1 cellular context compared by ENCODE assay signal in the genomic region with DNA sequence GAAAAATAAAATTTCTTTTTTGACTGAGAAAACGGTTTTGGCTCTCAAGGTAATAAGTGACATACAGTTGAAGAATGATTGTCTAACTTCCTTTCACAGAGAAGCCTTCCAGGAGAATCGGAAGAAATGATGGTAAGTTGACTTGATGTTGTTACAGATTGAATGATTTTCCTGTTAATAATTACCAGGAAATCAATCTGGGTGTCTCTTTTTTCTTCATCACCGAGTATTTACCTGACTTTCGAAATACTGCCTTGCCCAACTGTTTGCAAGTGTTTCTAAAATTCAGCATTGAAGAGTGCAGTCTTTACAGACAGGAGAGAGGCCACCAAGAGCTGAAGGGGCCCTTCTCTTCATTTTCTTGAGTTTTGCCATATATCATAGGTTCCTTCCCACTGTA.
TF ChIP-seq lines count a peak whose summit lies in the region.

No MANE protein-coding gene starts in this region.

TF ChIP-seq in HepG2, 621 proteins besides CTCF, POLR2A, EP300 and RAD21 (continued from another document):
- TF ChIP-seq, protein P1, sequence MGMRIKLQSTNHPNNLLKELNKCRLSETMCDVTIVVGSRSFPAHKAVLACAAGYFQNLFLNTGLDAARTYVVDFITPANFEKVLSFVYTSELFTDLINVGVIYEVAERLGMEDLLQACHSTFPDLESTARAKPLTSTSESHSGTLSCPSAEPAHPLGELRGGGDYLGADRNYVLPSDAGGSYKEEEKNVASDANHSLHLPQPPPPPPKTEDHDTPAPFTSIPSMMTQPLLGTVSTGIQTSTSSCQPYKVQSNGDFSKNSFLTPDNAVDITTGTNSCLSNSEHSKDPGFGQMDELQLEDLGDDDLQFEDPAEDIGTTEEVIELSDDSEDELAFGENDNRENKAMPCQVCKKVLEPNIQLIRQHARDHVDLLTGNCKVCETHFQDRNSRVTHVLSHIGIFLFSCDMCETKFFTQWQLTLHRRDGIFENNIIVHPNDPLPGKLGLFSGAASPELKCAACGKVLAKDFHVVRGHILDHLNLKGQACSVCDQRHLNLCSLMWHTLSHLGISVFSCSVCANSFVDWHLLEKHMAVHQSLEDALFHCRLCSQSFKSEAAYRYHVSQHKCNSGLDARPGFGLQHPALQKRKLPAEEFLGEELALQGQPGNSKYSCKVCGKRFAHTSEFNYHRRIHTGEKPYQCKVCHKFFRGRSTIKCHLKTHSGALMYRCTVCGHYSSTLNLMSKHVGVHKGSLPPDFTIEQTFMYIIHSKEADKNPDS (CRISPR knock-in tag; IDR thresholded peaks at IDR 0.05): 0 out of 2 replicates have a peak, but pooled peaks have one; percentile 19
- TF ChIP-seq MYNN (CRISPR knock-in tag; IDR thresholded peaks at IDR 0.05; ENCODE audit: low read depth) (no peak), SNRNP70 (IDR thresholded peaks at IDR 0.05; ENCODE audit: low read depth, low read length) (no peak), DR1 (CRISPR knock-in tag; IDR thresholded peaks at IDR 0.05) (no peak), BRCA1 (CRISPR knock-in tag; IDR thresholded peaks at IDR 0.05) (no peak; the same call in 1 of the 2 replicates), NBN (conservative IDR thresholded peaks at IDR 0.05) (no peak), ZEB1 (IDR thresholded peaks at IDR 0.05; ENCODE audit: insufficient replicate concordance, low read depth) (no peak), ZSCAN25 (CRISPR knock-in tag; IDR thresholded peaks at IDR 0.05) (no peak), MTA1 (CRISPR knock-in tag; IDR thresholded peaks at IDR 0.05; ENCODE audit: borderline replicate concordance) (no peak; the same call in 1 of the 2 replicates), CCAR2 (optimal IDR thresholded peaks at IDR 0.05; ENCODE audit: low read depth, low read length) (no peak), ZMYM2 (CRISPR knock-in tag; IDR thresholded peaks at IDR 0.05) (no peak), ZFP36L2 (CRISPR knock-in tag; IDR thresholded peaks at IDR 0.05) (no peak), ZNF674 (CRISPR knock-in tag; IDR thresholded peaks at IDR 0.05; ENCODE audit: low read depth) (no peak), TOE1 (CRISPR knock-in tag; IDR thresholded peaks at IDR 0.05) (no peak), ZNF30 (CRISPR knock-in tag; IDR thresholded peaks at IDR 0.05) (no peak), ZNF207 (IDR thresholded peaks at IDR 0.05; ENCODE audit: borderline replicate concordance) (no peak)
- TF ChIP-seq, protein P2, sequence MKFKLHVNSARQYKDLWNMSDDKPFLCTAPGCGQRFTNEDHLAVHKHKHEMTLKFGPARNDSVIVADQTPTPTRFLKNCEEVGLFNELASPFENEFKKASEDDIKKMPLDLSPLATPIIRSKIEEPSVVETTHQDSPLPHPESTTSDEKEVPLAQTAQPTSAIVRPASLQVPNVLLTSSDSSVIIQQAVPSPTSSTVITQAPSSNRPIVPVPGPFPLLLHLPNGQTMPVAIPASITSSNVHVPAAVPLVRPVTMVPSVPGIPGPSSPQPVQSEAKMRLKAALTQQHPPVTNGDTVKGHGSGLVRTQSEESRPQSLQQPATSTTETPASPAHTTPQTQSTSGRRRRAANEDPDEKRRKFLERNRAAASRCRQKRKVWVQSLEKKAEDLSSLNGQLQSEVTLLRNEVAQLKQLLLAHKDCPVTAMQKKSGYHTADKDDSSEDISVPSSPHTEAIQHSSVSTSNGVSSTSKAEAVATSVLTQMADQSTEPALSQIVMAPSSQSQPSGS (CRISPR knock-in tag; IDR thresholded peaks at IDR 0.05): peak; percentile 80
- TF ChIP-seq, protein P3, sequence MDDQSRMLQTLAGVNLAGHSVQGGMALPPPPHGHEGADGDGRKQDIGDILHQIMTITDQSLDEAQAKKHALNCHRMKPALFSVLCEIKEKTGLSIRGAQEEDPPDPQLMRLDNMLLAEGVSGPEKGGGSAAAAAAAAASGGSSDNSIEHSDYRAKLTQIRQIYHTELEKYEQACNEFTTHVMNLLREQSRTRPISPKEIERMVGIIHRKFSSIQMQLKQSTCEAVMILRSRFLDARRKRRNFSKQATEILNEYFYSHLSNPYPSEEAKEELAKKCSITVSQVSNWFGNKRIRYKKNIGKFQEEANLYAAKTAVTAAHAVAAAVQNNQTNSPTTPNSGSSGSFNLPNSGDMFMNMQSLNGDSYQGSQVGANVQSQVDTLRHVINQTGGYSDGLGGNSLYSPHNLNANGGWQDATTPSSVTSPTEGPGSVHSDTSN (CRISPR knock-in tag; IDR thresholded peaks at IDR 0.05; ENCODE audit: borderline replicate concordance): no peak
- TF ChIP-seq, protein P4, sequence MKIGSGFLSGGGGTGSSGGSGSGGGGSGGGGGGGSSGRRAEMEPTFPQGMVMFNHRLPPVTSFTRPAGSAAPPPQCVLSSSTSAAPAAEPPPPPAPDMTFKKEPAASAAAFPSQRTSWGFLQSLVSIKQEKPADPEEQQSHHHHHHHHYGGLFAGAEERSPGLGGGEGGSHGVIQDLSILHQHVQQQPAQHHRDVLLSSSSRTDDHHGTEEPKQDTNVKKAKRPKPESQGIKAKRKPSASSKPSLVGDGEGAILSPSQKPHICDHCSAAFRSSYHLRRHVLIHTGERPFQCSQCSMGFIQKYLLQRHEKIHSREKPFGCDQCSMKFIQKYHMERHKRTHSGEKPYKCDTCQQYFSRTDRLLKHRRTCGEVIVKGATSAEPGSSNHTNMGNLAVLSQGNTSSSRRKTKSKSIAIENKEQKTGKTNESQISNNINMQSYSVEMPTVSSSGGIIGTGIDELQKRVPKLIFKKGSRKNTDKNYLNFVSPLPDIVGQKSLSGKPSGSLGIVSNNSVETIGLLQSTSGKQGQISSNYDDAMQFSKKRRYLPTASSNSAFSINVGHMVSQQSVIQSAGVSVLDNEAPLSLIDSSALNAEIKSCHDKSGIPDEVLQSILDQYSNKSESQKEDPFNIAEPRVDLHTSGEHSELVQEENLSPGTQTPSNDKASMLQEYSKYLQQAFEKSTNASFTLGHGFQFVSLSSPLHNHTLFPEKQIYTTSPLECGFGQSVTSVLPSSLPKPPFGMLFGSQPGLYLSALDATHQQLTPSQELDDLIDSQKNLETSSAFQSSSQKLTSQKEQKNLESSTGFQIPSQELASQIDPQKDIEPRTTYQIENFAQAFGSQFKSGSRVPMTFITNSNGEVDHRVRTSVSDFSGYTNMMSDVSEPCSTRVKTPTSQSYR (CRISPR knock-in tag; IDR thresholded peaks at IDR 0.05; ENCODE audit: borderline replicate concordance): no peak
- TF ChIP-seq, protein P5, sequence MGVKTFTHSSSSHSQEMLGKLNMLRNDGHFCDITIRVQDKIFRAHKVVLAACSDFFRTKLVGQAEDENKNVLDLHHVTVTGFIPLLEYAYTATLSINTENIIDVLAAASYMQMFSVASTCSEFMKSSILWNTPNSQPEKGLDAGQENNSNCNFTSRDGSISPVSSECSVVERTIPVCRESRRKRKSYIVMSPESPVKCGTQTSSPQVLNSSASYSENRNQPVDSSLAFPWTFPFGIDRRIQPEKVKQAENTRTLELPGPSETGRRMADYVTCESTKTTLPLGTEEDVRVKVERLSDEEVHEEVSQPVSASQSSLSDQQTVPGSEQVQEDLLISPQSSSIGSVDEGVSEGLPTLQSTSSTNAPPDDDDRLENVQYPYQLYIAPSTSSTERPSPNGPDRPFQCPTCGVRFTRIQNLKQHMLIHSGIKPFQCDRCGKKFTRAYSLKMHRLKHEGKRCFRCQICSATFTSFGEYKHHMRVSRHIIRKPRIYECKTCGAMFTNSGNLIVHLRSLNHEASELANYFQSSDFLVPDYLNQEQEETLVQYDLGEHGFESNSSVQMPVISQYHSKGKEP (CRISPR knock-in tag; IDR thresholded peaks at IDR 0.05): no peak
- TF ChIP-seq, protein P6, sequence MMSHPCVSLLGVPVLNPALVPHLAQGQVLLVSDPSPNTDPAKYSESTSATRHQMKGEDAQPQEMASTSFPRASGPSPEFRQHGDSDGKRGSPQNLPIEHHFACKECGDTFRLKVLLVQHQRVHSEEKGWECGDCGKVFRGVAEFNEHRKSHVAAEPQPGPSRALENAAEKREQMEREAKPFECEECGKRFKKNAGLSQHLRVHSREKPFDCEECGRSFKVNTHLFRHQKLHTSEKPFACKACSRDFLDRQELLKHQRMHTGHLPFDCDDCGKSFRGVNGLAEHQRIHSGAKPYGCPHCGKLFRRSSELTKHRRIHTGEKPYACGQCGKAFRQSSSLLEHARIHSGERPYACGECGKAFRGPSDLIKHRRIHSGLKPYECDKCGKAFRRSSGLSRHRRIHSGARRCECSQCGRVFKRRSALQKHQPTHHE (CRISPR knock-in tag; IDR thresholded peaks at IDR 0.05; ENCODE audit: borderline replicate concordance): no peak
